8 cellular contexts compared by ENCODE assay signal in genomic region chr9:83817356-83818278, GRCh38. TPM values are rescaled to one million over a fixed set of nuclear protein-coding genes. Genes with fewer than 3 reads are reported as not detected.
DNase-seq lines count a peak whose midpoint lies in the region; ATAC-seq and TF ChIP-seq lines count a peak whose summit lies in the region.
"Not testable (repeated sequence)": the region's sequence is repeated elsewhere in the genome, so short reads cannot be mapped to it uniquely, and the experiment has no call there.

Gene GKAP1, minus strand, starts transcription at chr9:83817769. Its CDS starts 11,252 bp downstream, at chr9:83806517.

- H3K36me3 Mint-ChIP-seq in T-helper 17 cell (ENCODE audit: low read depth); progenitor cell of endocrine pancreas (ENCODE audit: insufficient read depth): not testable (repeated sequence)

- H3K4me1 ChIP-seq in right atrium auricular region, result not testable (repeated sequence)
- H3K4me1 ChIP-seq in transverse colon, result peaks cover 0 to 11% (median 6%) of the 10 kb centered on the region in 4 donors

- TF ChIP-seq POLR2A in transverse colon (IDR thresholded peaks at IDR 0.05), result not testable (repeated sequence)

- peak; percentile 37 for TF ChIP-seq CTCF in GM12873 (IDR thresholded peaks at IDR 0.05; ENCODE audit: insufficient read depth, low read depth, low read length, missing control alignments)
- peak; percentile 23 to 41 for TF ChIP-seq CTCF in right atrium auricular region (IDR thresholded peaks at IDR 0.05)
- TF ChIP-seq CTCF in progenitor cell of endocrine pancreas (IDR thresholded peaks at IDR 0.05; ENCODE audit: unreplicated experiment), result peak; percentile 34
- TF ChIP-seq CTCF in transverse colon (IDR thresholded peaks at IDR 0.05), result peak in 2 of 5 experiments; percentile 17 to 21

- peak; percentile 47 for DNase-seq in NCI-H128 (lab: John Stamatoyannopoulos, UW; ENCODE audit: unreplicated experiment)
- DNase-seq in T-helper 17 cell, result peak; percentile 70 to 83 (median 80)
- DNase-seq in amniotic stem cell (lab: John Stamatoyannopoulos, UW), result peak; percentile 5
- DNase-seq in right atrium auricular region (ENCODE audit: low spot score), result peak; percentile 60
- peak; percentile 55 for DNase-seq in progenitor cell of endocrine pancreas (ENCODE audit: low spot score, unreplicated experiment)
- peak; percentile 84 for DNase-seq in transverse colon

- TF ChIP-seq EP300 in transverse colon (IDR thresholded peaks at IDR 0.05; ENCODE audit: low read depth), result not testable (repeated sequence)

- H3K36me3 ChIP-seq in right atrium auricular region, transverse colon: not testable (repeated sequence)

- H3K27ac Mint-ChIP-seq in T-helper 17 cell (peak within 1 kb of the TSS; percentile 84), progenitor cell of endocrine pancreas (peak within 1 kb of the TSS; percentile 77)

- peak within 1 kb of the TSS; percentile 90 for H3K4me3 Mint-ChIP-seq in T-helper 17 cell
- peak within 1 kb of the TSS; percentile 76 for H3K4me3 Mint-ChIP-seq in progenitor cell of endocrine pancreas (ENCODE audit: low read depth)

- not testable (repeated sequence) for H3K27me3 Mint-ChIP-seq in T-helper 17 cell, progenitor cell of endocrine pancreas

- H3K4me3 ChIP-seq in right atrium auricular region, result peak within 1 kb of the TSS; percentile 63 to 83
- H3K4me3 ChIP-seq in transverse colon, result peak within 1 kb of the TSS; percentile 44 to 96 (median 84)

- intact Hi-C loops in transverse colon (cut with DNase I; ENCODE audit: low total_unique reads), result not testable (repeated sequence)

- H3K27ac ChIP-seq in right atrium auricular region (peak within 1 kb of the TSS; percentile 88 to 92), transverse colon (peak within 1 kb of the TSS; percentile 90 to 93 (median 92))

- in situ Hi-C loops in transverse colon (cut with MboI; ENCODE audit: low pct_ligation_motif_present in 1 of 4, low pct_unique_long_range_greater_than_20kb in 1 of 4, low sequenced_read_pairs in 3 of 4), result not testable (repeated sequence)

- H3K27me3 ChIP-seq in right atrium auricular region, transverse colon: not testable (repeated sequence)

- H3K9me3 ChIP-seq in T-helper 17 cell (ENCODE audit: control insufficient read depth, low read length, poor library complexity, severe bottlenecking); right atrium auricular region; transverse colon: not testable (repeated sequence)

- H3K9me3 Mint-ChIP-seq in progenitor cell of endocrine pancreas (ENCODE audit: low read depth), result not testable (repeated sequence)

- not testable (repeated sequence) for H3K4me1 Mint-ChIP-seq in T-helper 17 cell
- peaks cover 15% of the 10 kb centered on the region for H3K4me1 Mint-ChIP-seq in progenitor cell of endocrine pancreas (ENCODE audit: low read depth)

- whole genome bisulfite sequencing in transverse colon (ENCODE audit: low coverage in 1 of 2), 2 donors, result 1% methylated on average over 25 of the region's 103 CpGs; no CpG with 5 or more reads in 1 of the 2 donors

- ATAC-seq in HG02642 (IDR thresholded peaks at IDR 0.05; ENCODE audit: poor library complexity, unreplicated experiment), result peak; percentile 85
- peak; percentile 88 for ATAC-seq in T-helper 17 cell

RNA-seq across cellular contexts. Expression of gene GKAP1, which starts in this region (rescaled TPM):
- total RNA-seq in T-helper 17 cell, result 1 to 10 TPM; 5.9 to 7.9 TPM
- total RNA-seq in right atrium auricular region, result 10 to 100 TPM in 1 of 2 donors, 1 to 10 TPM in 1; 9.6 to 12.5 TPM
- 22.0 and 22.9 TPM in 2 replicates for total RNA-seq in progenitor cell of endocrine pancreas
- 10 to 100 TPM in 1 of 4 donors, 1 to 10 TPM in 2, not detected in 1; 1.5 to 11.0 (median 6.0) TPM for total RNA-seq in transverse colon

Comparison
In these comparisons a context has a peak if more than half of its experiments do, and no peak if none do; other contexts are left out.
1. Peak in every context shown above with its lines: DNase-seq, ATAC-seq, H3K4me3 ChIP-seq and H3K27ac ChIP-seq.
2. DNase-seq: peak in every context shown above with its lines; median percentile 84 in transverse colon; 80 in T-helper 17 cell; 60 in right atrium auricular region; 55 in progenitor cell of endocrine pancreas; 47 in NCI-H128; 5 in amniotic stem cell.